17 cellular contexts compared by ENCODE assay signal in the genomic region with DNA sequence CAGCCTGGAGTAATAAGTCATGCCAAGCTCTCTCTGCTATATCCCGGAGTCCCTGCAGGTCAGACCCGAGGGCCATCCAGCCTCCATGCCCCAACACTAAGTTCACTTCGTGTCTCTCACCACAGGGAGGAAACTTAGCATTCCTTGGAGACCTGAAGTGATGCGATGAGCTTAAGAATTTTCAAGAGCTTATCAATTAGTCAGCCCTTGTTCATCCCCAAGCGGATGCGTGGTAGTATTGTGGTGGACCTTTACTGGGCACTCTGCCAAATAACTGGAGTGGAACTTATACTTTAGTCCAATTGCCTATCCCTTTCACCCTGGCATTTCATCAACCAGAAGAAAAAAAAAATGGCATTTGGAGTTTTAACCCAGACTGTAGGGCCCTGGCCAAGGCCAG.
DNase-seq lines count a peak whose midpoint lies in the region; ATAC-seq and TF ChIP-seq lines count a peak whose summit lies in the region.
"Had no signal": no experiment of that assay in that cellular context is flagged by ENCODE, and none has a peak within 500 bp of the region (broad histone marks: within the 10 kb centered on the region; RNA-seq: fewer than 3 reads in every experiment).

No MANE protein-coding gene starts in this region.

- in situ Hi-C loops in Caki2 (cut with HindIII; ENCODE audit: low pct_unique_long_range_greater_than_20kb, low sequenced_read_pairs), result no loop called here
- in situ Hi-C loops in brain microvascular endothelial cell (cut with HindIII; ENCODE audit: low pct_ligation_motif_present, low sequenced_read_pairs), result no loop called here

- H3K4me2 ChIP-seq in Karpas-422 (ENCODE audit: low read depth, low read length, poor library complexity, severe bottlenecking) (no peak overlapping the region), mesenchymal stem cell (ENCODE audit: low read length, poor library complexity, severe bottlenecking) (no peak overlapping the region)
- H3K4me2 ChIP-seq: BLaER1 had no signal

- H4K20me1 ChIP-seq in Karpas-422 (ENCODE audit: insufficient read depth, low read depth, low read length), result no peaks in the 10 kb centered on the region
- H4K20me1 ChIP-seq: BLaER1 had no signal

- H3K27me3 Mint-ChIP-seq in stimulated activated naive CD8-positive, alpha-beta T cell treated with anti-CD3 and anti-CD28 coated beads, Interleukin-15, amount 100 ng/mL, for 72 hours, result no peaks in the 10 kb centered on the region
- H3K27me3 Mint-ChIP-seq: activated CD4-positive, alpha-beta T cell treated with anti-CD3 and anti-CD28 coated beads, Interleukin-2, amount 10 ng/mL, durations not matched to agents 7 days and 5 days had no signal

- H2AFZ ChIP-seq in Karpas-422 (ENCODE audit: low read length), result no peak overlapping the region
- no peak overlapping the region for H2AFZ ChIP-seq in mesenchymal stem cell (ENCODE audit: low read depth, low read length)

- H3K9me3 ChIP-seq in Karpas-422 (ENCODE audit: low read length), result peaks cover 5% of the 10 kb centered on the region; the same call in 1 of the 2 replicates
- peaks cover 5% of the 10 kb centered on the region for H3K9me3 ChIP-seq in mesenchymal stem cell (ENCODE audit: control insufficient read depth, low read length)
- H3K9me3 ChIP-seq: gastrocnemius medialis had no signal

- no peak overlapping the region for H3K18ac ChIP-seq in mesenchymal stem cell (ENCODE audit: low read depth in 1 of 2, low read length in 2 of 2)

- no peak overlapping the region for H2AK5ac ChIP-seq in mesenchymal stem cell (ENCODE audit: low read length, severe bottlenecking)

- H3K36me3 ChIP-seq in Karpas-422 (ENCODE audit: insufficient read depth, low read length) (no peaks in the 10 kb centered on the region), brain microvascular endothelial cell (replicated peaks) (no peaks in the 10 kb centered on the region), mesenchymal stem cell (ENCODE audit: control insufficient read depth in 1 of 2, insufficient read depth in 2 of 2, low read depth in 1 of 2, low read length in 2 of 2) (no peaks in the 10 kb centered on the region)
- H3K36me3 ChIP-seq: BLaER1, gastrocnemius medialis, Peyer's patch had no signal

- no peak for ATAC-seq in stimulated activated naive CD8-positive, alpha-beta T cell treated with anti-CD3 and anti-CD28 coated beads, Interleukin-15, amount 100 ng/mL, for 72 hours
- ATAC-seq in GM18519 (IDR thresholded peaks at IDR 0.05; ENCODE audit: low FRiP score, unreplicated experiment), result no peak
- ATAC-seq: gastrocnemius medialis had no signal

- peak; percentile 82 for DNase-seq in Caki2 (ENCODE audit: low read depth)
- DNase-seq in Karpas-422, result peak; percentile 11
- peak; percentile 97 for DNase-seq in brain microvascular endothelial cell
- DNase-seq in mesenchymal stem cell, result peak; percentile 54
- no peak for DNase-seq in stimulated activated naive CD8-positive, alpha-beta T cell treated with anti-CD3 and anti-CD28 coated beads, Interleukin-15, amount 100 ng/mL, for 72 hours
- no peak for DNase-seq in SIG-M5 treated with dmso at 0.1 percent for 504 hours (lab: John Stamatoyannopoulos, UW; ENCODE audit: unreplicated experiment)
- no peak for DNase-seq in germinal center (ENCODE audit: low spot score)
- DNase-seq: activated CD4-positive, alpha-beta T cell treated with anti-CD3 and anti-CD28 coated beads, Interleukin-2, amount 10 ng/mL, durations not matched to agents 7 days and 5 days; amygdala; DND-41; gastrocnemius medialis; NCI-H1092 treated with DMSO at 0.1 percent for 48 hours; NCI-H510A; Peyer's patch; posterior cingulate gyrus had no signal

- H3K4me1 ChIP-seq in Karpas-422 (ENCODE audit: low read length) (no peaks in the 10 kb centered on the region), mesenchymal stem cell (ENCODE audit: control insufficient read depth, insufficient read depth, low read depth, low read length) (no peaks in the 10 kb centered on the region)
- H3K4me1 ChIP-seq: BLaER1, gastrocnemius medialis, Peyer's patch had no signal

- H2BK5ac ChIP-seq in mesenchymal stem cell (ENCODE audit: low read depth, low read length, poor library complexity, severe bottlenecking), result no peak overlapping the region

- H4K91ac ChIP-seq in mesenchymal stem cell (ENCODE audit: low read length), result no peak overlapping the region

- no peak overlapping the region for H3K27ac Mint-ChIP-seq in stimulated activated naive CD8-positive, alpha-beta T cell treated with anti-CD3 and anti-CD28 coated beads, Interleukin-15, amount 100 ng/mL, for 72 hours
- H3K27ac Mint-ChIP-seq: activated CD4-positive, alpha-beta T cell treated with anti-CD3 and anti-CD28 coated beads, Interleukin-2, amount 10 ng/mL, durations not matched to agents 7 days and 5 days had no signal

- no peak overlapping the region for H3K23ac ChIP-seq in mesenchymal stem cell (ENCODE audit: low read length in 2 of 2)

- H2BK15ac ChIP-seq in mesenchymal stem cell (ENCODE audit: low read depth, poor library complexity, severe bottlenecking), result no peak overlapping the region

- no peak overlapping the region for H2BK12ac ChIP-seq in mesenchymal stem cell (ENCODE audit: low read length in 2 of 2)

- H4K8ac ChIP-seq in mesenchymal stem cell (ENCODE audit: low read length), result no peak overlapping the region

- no peaks in the 10 kb centered on the region for H3K79me2 ChIP-seq in Karpas-422 (ENCODE audit: low read length)

- no peak overlapping the region for H3K14ac ChIP-seq in mesenchymal stem cell (ENCODE audit: low read length in 2 of 2)

- no peak overlapping the region for H2BK120ac ChIP-seq in mesenchymal stem cell (ENCODE audit: low read depth, low read length)

- no peak overlapping the region for H3K4me3 ChIP-seq in Karpas-422 (ENCODE audit: low read length)
- H3K4me3 ChIP-seq in brain microvascular endothelial cell (ENCODE audit: low read depth, low read length), result no peak overlapping the region
- no peak overlapping the region for H3K4me3 ChIP-seq in mesenchymal stem cell (ENCODE audit: insufficient read depth in 1 of 2, low read depth in 1 of 2, low read length in 2 of 2)
- H3K4me3 ChIP-seq: BLaER1, gastrocnemius medialis, Peyer's patch had no signal

- H3K79me1 ChIP-seq in mesenchymal stem cell (replicated peaks; ENCODE audit: low read length, poor library complexity, severe bottlenecking), result no peaks in the 10 kb centered on the region

- no peak overlapping the region for H3K9ac ChIP-seq in Karpas-422 (ENCODE audit: low read length)
- no peak overlapping the region for H3K9ac ChIP-seq in mesenchymal stem cell (ENCODE audit: low read length)
- H3K9ac ChIP-seq: BLaER1 had no signal

- no peaks in the 10 kb centered on the region for H3K4me1 Mint-ChIP-seq in stimulated activated naive CD8-positive, alpha-beta T cell treated with anti-CD3 and anti-CD28 coated beads, Interleukin-15, amount 100 ng/mL, for 72 hours
- H3K4me1 Mint-ChIP-seq: activated CD4-positive, alpha-beta T cell treated with anti-CD3 and anti-CD28 coated beads, Interleukin-2, amount 10 ng/mL, durations not matched to agents 7 days and 5 days had no signal

- no peak overlapping the region for H3K4me3 Mint-ChIP-seq in stimulated activated naive CD8-positive, alpha-beta T cell treated with anti-CD3 and anti-CD28 coated beads, Interleukin-15, amount 100 ng/mL, for 72 hours
- H3K4me3 Mint-ChIP-seq: activated CD4-positive, alpha-beta T cell treated with anti-CD3 and anti-CD28 coated beads, Interleukin-2, amount 10 ng/mL, durations not matched to agents 7 days and 5 days had no signal

- H3K27ac ChIP-seq in Karpas-422 (ENCODE audit: low read length) (no peak overlapping the region), brain microvascular endothelial cell (no peak overlapping the region), mesenchymal stem cell (ENCODE audit: low read length, poor library complexity, severe bottlenecking) (no peak overlapping the region)
- H3K27ac ChIP-seq: BLaER1, gastrocnemius medialis, Peyer's patch had no signal

- no peak overlapping the region for H3K4ac ChIP-seq in mesenchymal stem cell (ENCODE audit: low read depth in 1 of 2, low read length in 2 of 2)

- H3K27me3 ChIP-seq in Karpas-422 (ENCODE audit: low read length) (no peaks in the 10 kb centered on the region), brain microvascular endothelial cell (replicated peaks) (no peaks in the 10 kb centered on the region), mesenchymal stem cell (ENCODE audit: control insufficient read depth in 1 of 2, insufficient read depth in 1 of 2, low read length in 2 of 2) (no peaks in the 10 kb centered on the region)
- H3K27me3 ChIP-seq: BLaER1, gastrocnemius medialis, Peyer's patch had no signal

- WGBS in mesenchymal stem cell, result 42% methylated on average over 6 of the region's 6 CpGs

- TF ChIP-seq CTCF in brain microvascular endothelial cell (IDR thresholded peaks at IDR 0.05; ENCODE audit: low read depth, low read length, missing control alignments), result peak; percentile 12

- H3K9me3 Mint-ChIP-seq in stimulated activated naive CD8-positive, alpha-beta T cell treated with anti-CD3 and anti-CD28 coated beads, Interleukin-15, amount 100 ng/mL, for 72 hours, result peaks cover 26 to 34% of the 10 kb centered on the region in 2 donors

- no peaks in the 10 kb centered on the region for H3K9me2 ChIP-seq in Karpas-422 (replicated peaks; ENCODE audit: insufficient read depth, low read length)

Comparison
In these comparisons a context has a peak if more than half of its experiments do, and no peak if none do; other contexts are left out.
1. DNase-seq: peak in Caki2 (single experiment), Karpas-422 (single experiment), brain microvascular endothelial cell (single experiment) and mesenchymal stem cell (single experiment); none in stimulated activated naive CD8-positive, alpha-beta T cell treated with anti-CD3 and anti-CD28 coated beads, Interleukin-15, amount 100 ng/mL, for 72 hours (0 of 2), SIG-M5 treated with dmso at 0.1 percent for 504 hours (single experiment) and germinal center (single experiment).